1 cellular context compared by ENCODE assay signal in the genomic region with DNA sequence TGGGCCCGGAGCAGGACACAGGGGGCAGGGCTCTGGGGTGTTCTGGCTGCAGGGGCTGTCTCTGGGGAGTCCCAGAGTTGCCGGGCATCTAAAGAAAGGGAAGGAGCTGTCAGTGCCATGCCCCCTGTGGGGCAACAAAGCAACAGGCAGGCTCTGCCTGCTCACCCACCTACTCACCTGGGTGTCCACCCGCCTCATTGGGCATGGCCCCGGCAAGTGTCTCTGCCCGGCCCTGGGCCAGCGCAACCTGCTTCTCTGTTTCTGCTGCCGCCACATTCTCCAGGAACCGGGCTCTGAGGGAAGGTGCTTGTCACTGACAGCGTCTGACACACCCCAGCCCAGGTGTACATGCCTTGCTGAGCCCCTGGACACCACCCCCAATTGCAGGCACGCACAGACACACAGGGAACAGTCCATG.
TF ChIP-seq lines count a peak whose summit lies in the region.

No MANE protein-coding gene starts in this region.

TF ChIP-seq in GM23338, 12 proteins besides CTCF, POLR2A, EP300 and RAD21 (continued from another document):
- TF ChIP-seq ZNF462 (CRISPR knock-in tag; IDR thresholded peaks at IDR 0.05) (no peak), EZH2phosphoT487 (IDR thresholded peaks at IDR 0.05; ENCODE audit: unreplicated experiment) (no peak), ZNF114 (CRISPR knock-in tag; IDR thresholded peaks at IDR 0.05) (no peak), NANOG (IDR thresholded peaks at IDR 0.05; ENCODE audit: borderline replicate concordance) (no peak), REST (IDR thresholded peaks at IDR 0.05; ENCODE audit: unreplicated experiment) (no peak), POLR2AphosphoS5 (IDR thresholded peaks at IDR 0.05; ENCODE audit: low read depth) (no peak)
